In genomic region chr16:87380875-87381274, GRCh38 we compare ENCODE assay signal across 8 cellular contexts. TPM values are rescaled to one million over a fixed set of nuclear protein-coding genes. Genes with fewer than 3 reads are reported as not detected.
DNase-seq lines count a peak whose midpoint lies in the region; ATAC-seq, FAIRE-seq and TF ChIP-seq lines count a peak whose summit lies in the region.

No MANE protein-coding gene starts in this region.

- peak overlapping the region; percentile 91 for H3K4me2 ChIP-seq in skeletal muscle satellite cell (ENCODE audit: low read length)

- no peak for FAIRE-seq in urothelium cell line (lab: Jason Lieb, UNC)

- H3K27me3 ChIP-seq in skeletal muscle satellite cell (ENCODE audit: control insufficient read depth, insufficient read depth, low read length) = no peaks in the 10 kb centered on the region

- peak overlapping the region; percentile 84 for H3K4me3 Mint-ChIP-seq in T-helper 17 cell

- H3K4me1 ChIP-seq in skeletal muscle satellite cell (ENCODE audit: control insufficient read depth, insufficient read depth, low read length) = peaks cover 32% of the 10 kb centered on the region

- TF ChIP-seq CTCF in GM10266 (IDR thresholded peaks at IDR 0.05; ENCODE audit: control insufficient read depth, insufficient read depth, low read depth, missing control alignments) = no peak
- TF ChIP-seq CTCF in fibroblast of the aortic adventitia (IDR thresholded peaks at IDR 0.05; ENCODE audit: insufficient read depth, low read length) = no peak

- H3K27ac Mint-ChIP-seq in T-helper 17 cell = peak overlapping the region; percentile 90

- H3K4me3 ChIP-seq in fibroblast of the aortic adventitia (ENCODE audit: low read depth, low read length) = peak overlapping the region; percentile 80
- H3K4me3 ChIP-seq in skeletal muscle satellite cell (ENCODE audit: low read length) = peak overlapping the region; percentile 87

- H3K4me1 Mint-ChIP-seq in T-helper 17 cell = peaks cover 49% of the 10 kb centered on the region

- ATAC-seq in T-helper 17 cell = no peak

- peak overlapping the region; percentile 21 for H3K9ac ChIP-seq in skeletal muscle satellite cell (ENCODE audit: low read depth, low read length)

- peaks cover 2% of the 10 kb centered on the region for H3K36me3 Mint-ChIP-seq in T-helper 17 cell (ENCODE audit: low read depth)

- no peaks in the 10 kb centered on the region for H3K27me3 Mint-ChIP-seq in T-helper 17 cell

- H3K9me3 ChIP-seq in T-helper 17 cell (ENCODE audit: control insufficient read depth, low read length, poor library complexity, severe bottlenecking) (no peaks in the 10 kb centered on the region), skeletal muscle satellite cell (replicated peaks; ENCODE audit: low read length) (no peaks in the 10 kb centered on the region)

- H3K36me3 ChIP-seq in skeletal muscle satellite cell (ENCODE audit: insufficient read depth, low read length) = no peaks in the 10 kb centered on the region

- DNase-seq in GM10266 (ENCODE audit: extremely low spot score) (peak; percentile 54), T-helper 17 cell (no peak), fibroblast of the aortic adventitia (ENCODE audit: low read depth) (peak; percentile 59), midbrain (lab: John Stamatoyannopoulos, UW) (no peak), LoVo (ENCODE audit: low spot score) (no peak), NCI-H1417 treated with DMSO at 0.1 percent for 48 hours (lab: John Stamatoyannopoulos, UW) (no peak), urothelium cell line (ENCODE audit: low spot score) (no peak)

RNA-seq across cellular contexts. Expression of gene FBXO31, which starts 2.7 kb away (rescaled TPM):
- total RNA-seq in T-helper 17 cell (10 to 100 TPM; 32.7 to 41.7 TPM), fibroblast of the aortic adventitia (ENCODE audit: low replicate concordance) (23.1 and 30.4 TPM in 2 replicates)
- total RNA-seq in skeletal muscle satellite cell (2012; rRNA removed) = 21.8 and 27.4 TPM in 2 replicates

RNA-seq across cellular contexts. Expression of gene MAP1LC3B, which starts 11.3 kb away (rescaled TPM):
- total RNA-seq in T-helper 17 cell (100 to 1,000 TPM in 1 of 2 donors, 10 to 100 TPM in 1; 90.6 to 102 TPM), fibroblast of the aortic adventitia (ENCODE audit: low replicate concordance) (22.2 and 54.9 TPM in 2 replicates)
- 22.3 and 25.1 TPM in 2 replicates for total RNA-seq in skeletal muscle satellite cell (2012; rRNA removed)

Comparison
In these comparisons a context has a peak if more than half of its experiments do, and no peak if none do; other contexts are left out.
1. DNase-seq: peak in GM10266 (single experiment) and fibroblast of the aortic adventitia (single experiment); none in T-helper 17 cell (0 of 3), midbrain (single experiment), LoVo (single experiment), NCI-H1417 treated with DMSO at 0.1 percent for 48 hours (single experiment) and urothelium cell line (single experiment).